Comparison of ENCODE assay signal across 20 cellular contexts in genomic region chrX:119890626-119891025, GRCh38. TPM values are rescaled to one million over a fixed set of nuclear protein-coding genes. Genes with fewer than 3 reads are reported as not detected.
"Had no signal": no experiment of that assay in that cellular context is flagged by ENCODE, and none has a peak within 500 bp of the region (broad histone marks: within the 10 kb centered on the region; RNA-seq: fewer than 3 reads in every experiment).

No MANE protein-coding gene starts in this region.

RNA-seq across cellular contexts. Expression of gene AKAP14, which starts 5.1 kb away (rescaled TPM):
- total RNA-seq: hepatocyte, kidney, kidney epithelial cell, left cardiac atrium, left colon, left lobe of liver, left ventricle myocardium inferior, left ventricle myocardium superior, liver, lower leg skin, lung microvascular endothelial cell, mammary epithelial cell, mesenteric fat pad, mesothelial cell of epicardium, mononuclear cell, mucosa of descending colon, mucosa of gallbladder, myocyte had no signal
- polyA plus RNA-seq: hepatocyte, immature natural killer cell, keratinocyte, liver, mammary epithelial cell had no signal
